ENCODE assay signal across 7 cellular contexts in the genomic region with DNA sequence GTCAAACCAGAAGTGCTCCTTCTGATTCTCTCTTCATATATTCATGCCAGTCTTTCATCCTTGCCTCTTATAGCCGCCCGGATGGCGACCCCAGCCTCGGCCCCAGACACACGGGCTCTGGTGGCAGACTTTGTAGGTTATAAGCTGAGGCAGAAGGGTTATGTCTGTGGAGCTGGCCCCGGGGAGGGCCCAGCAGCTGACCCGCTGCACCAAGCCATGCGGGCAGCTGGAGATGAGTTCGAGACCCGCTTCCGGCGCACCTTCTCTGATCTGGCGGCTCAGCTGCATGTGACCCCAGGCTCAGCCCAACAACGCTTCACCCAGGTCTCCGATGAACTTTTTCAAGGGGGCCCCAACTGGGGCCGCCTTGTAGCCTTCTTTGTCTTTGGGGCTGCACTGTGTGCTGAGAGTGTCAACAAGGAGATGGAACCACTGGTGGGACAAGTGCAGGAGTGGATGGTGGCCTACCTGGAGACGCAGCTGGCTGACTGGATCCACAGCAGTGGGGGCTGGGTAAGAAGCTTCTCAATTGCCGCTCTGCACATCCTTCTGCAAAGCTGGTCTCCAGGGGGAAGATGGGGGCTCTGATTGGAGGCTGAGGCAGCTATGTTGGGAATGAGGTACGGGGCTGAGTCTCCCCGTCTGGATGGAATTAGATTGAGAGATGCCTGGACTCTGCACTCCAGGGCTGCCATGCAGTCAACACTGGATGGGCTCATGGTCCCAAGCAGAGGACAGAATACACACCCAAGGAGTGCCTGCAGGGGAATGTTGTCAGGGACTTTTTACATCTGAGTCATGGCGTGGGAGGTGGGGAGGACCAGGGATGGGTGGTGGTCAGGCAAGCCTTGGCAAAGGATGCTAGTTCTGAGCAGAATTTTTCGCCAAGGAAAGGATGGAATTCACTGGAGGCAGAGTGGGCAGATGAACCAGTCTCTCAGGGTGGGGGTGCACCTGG. TPM values are rescaled to one million over a fixed set of nuclear protein-coding genes. Genes with fewer than 3 reads are reported as not detected.
DNase-seq lines count a peak whose midpoint lies in the region; ATAC-seq and TF ChIP-seq lines count a peak whose summit lies in the region.
"Had no signal": no experiment of that assay in that cellular context is flagged by ENCODE, and none has a peak within 500 bp of the region (broad histone marks: within the 10 kb centered on the region; RNA-seq: fewer than 3 reads in every experiment).

No MANE protein-coding gene starts in this region.

- no peak for TF ChIP-seq CTCF in activated CD8-positive, alpha-beta T cell treated with anti-CD3 and anti-CD28 coated beads for 36 hours (IDR thresholded peaks at IDR 0.05)
- TF ChIP-seq CTCF in tibial nerve (IDR thresholded peaks at IDR 0.05) = no peak

- H3K4me1 ChIP-seq in tibial nerve = peaks cover 5 to 45% (median 26%) of the 10 kb centered on the region in 4 donors

- CTCF ChIA-PET in activated CD8-positive, alpha-beta T cell treated with anti-CD3 and anti-CD28 coated beads, Interleukin-2, amount 10 ng/mL, durations not matched to agents 7 days and 5 days (lab: Charles Lee) = interaction anchor here (0.6 to 1.6 kb wide), 4 partner anchors 13 to 188 kb away, joined by 3 to 5 read pairs (median 3); a partner anchor contains a TSS
- CTCF ChIA-PET in activated CD8-positive, alpha-beta T cell treated with anti-CD3 and anti-CD28 coated beads for 36 hours (lab: Charles Lee) = interaction anchor here (2.3 kb wide), 1 partner anchor 13 kb away, joined by 7 read pairs; a partner anchor contains a TSS

- no peaks in the 10 kb centered on the region for H3K36me3 Mint-ChIP-seq in activated CD8-positive, alpha-beta T cell treated with anti-CD3 and anti-CD28 coated beads, Interleukin-2, amount 10 ng/mL, durations not matched to agents 7 days and 5 days (ENCODE audit: low read depth)
- no peaks in the 10 kb centered on the region for H3K36me3 Mint-ChIP-seq in activated CD8-positive, alpha-beta T cell treated with anti-CD3 and anti-CD28 coated beads for 36 hours (ENCODE audit: low read depth)

- POLR2A ChIA-PET in activated CD8-positive, alpha-beta T cell treated with anti-CD3 and anti-CD28 coated beads, Interleukin-2, amount 10 ng/mL, durations not matched to agents 7 days and 5 days (lab: Charles Lee) = interaction anchor here (3.1 kb wide), 1 partner anchor 13 kb away, joined by 20 read pairs; a partner anchor contains a TSS
- POLR2A ChIA-PET in activated CD8-positive, alpha-beta T cell treated with anti-CD3 and anti-CD28 coated beads for 36 hours (lab: Charles Lee) = interaction anchor here (6.4 kb wide), 1 partner anchor 14 kb away, joined by 40 read pairs; a partner anchor contains a TSS

- no peak overlapping the region for H3K4me3 Mint-ChIP-seq in activated CD8-positive, alpha-beta T cell treated with anti-CD3 and anti-CD28 coated beads, Interleukin-2, amount 10 ng/mL, durations not matched to agents 7 days and 5 days
- H3K4me3 Mint-ChIP-seq in activated CD8-positive, alpha-beta T cell treated with anti-CD3 and anti-CD28 coated beads for 36 hours = no peak overlapping the region

- H3K4me1 Mint-ChIP-seq in activated CD8-positive, alpha-beta T cell treated with anti-CD3 and anti-CD28 coated beads, Interleukin-2, amount 10 ng/mL, durations not matched to agents 7 days and 5 days (ENCODE audit: low read depth) = peaks cover 24% of the 10 kb centered on the region
- peaks cover 6% of the 10 kb centered on the region for H3K4me1 Mint-ChIP-seq in activated CD8-positive, alpha-beta T cell treated with anti-CD3 and anti-CD28 coated beads for 36 hours (ENCODE audit: low read depth)

- no peak for TF ChIP-seq EP300 in tibial nerve (IDR thresholded peaks at IDR 0.05)

- no peaks in the 10 kb centered on the region for H3K27me3 ChIP-seq in tibial nerve

- no peak for TF ChIP-seq POLR2A in tibial nerve (IDR thresholded peaks at IDR 0.05)

- no peaks in the 10 kb centered on the region for H3K9me3 Mint-ChIP-seq in activated CD8-positive, alpha-beta T cell treated with anti-CD3 and anti-CD28 coated beads, Interleukin-2, amount 10 ng/mL, durations not matched to agents 7 days and 5 days (ENCODE audit: insufficient read depth)
- no peaks in the 10 kb centered on the region for H3K9me3 Mint-ChIP-seq in activated CD8-positive, alpha-beta T cell treated with anti-CD3 and anti-CD28 coated beads for 36 hours

- H3K4me3 ChIP-seq in iPS-11a (ENCODE audit: low read depth, low read length) = peak overlapping the region; percentile 73
- H3K4me3 ChIP-seq in tibial nerve = peak overlapping the region; percentile 48 to 84 (median 60)

- H3K36me3 ChIP-seq in tibial nerve = peaks cover 0 to 49% (median 0%) of the 10 kb centered on the region in 3 donors

- intact Hi-C loops in activated CD8-positive, alpha-beta T cell treated with anti-CD3 and anti-CD28 coated beads for 36 hours (cut with micrococcal nuclease) = no loop called here

- no peaks in the 10 kb centered on the region for H3K9me3 ChIP-seq in tibial nerve

- H3K27me3 Mint-ChIP-seq in activated CD8-positive, alpha-beta T cell treated with anti-CD3 and anti-CD28 coated beads, Interleukin-2, amount 10 ng/mL, durations not matched to agents 7 days and 5 days (ENCODE audit: low read depth) = peaks cover 27% of the 10 kb centered on the region
- peaks cover 25% of the 10 kb centered on the region for H3K27me3 Mint-ChIP-seq in activated CD8-positive, alpha-beta T cell treated with anti-CD3 and anti-CD28 coated beads for 36 hours

- WGBS in tibial nerve, 2 donors = 83 to 85% methylated on average over 22 of the region's 22 CpGs

- peak overlapping the region in 2 of 4 donors; percentile 81 to 95 for H3K27ac ChIP-seq in tibial nerve

- peak overlapping the region; percentile 43 for H3K27ac Mint-ChIP-seq in activated CD8-positive, alpha-beta T cell treated with anti-CD3 and anti-CD28 coated beads, Interleukin-2, amount 10 ng/mL, durations not matched to agents 7 days and 5 days
- H3K27ac Mint-ChIP-seq in activated CD8-positive, alpha-beta T cell treated with anti-CD3 and anti-CD28 coated beads for 36 hours = no peak overlapping the region
- H3K27ac Mint-ChIP-seq: CD4-positive, CD25-positive, alpha-beta regulatory T cell had no signal

- ATAC-seq in activated CD8-positive, alpha-beta T cell treated with anti-CD3 and anti-CD28 coated beads, Interleukin-2, amount 10 ng/mL, durations not matched to agents 7 days and 5 days = no peak
- no peak for ATAC-seq in activated CD8-positive, alpha-beta T cell treated with anti-CD3 and anti-CD28 coated beads for 36 hours

- DNase-seq in activated CD8-positive, alpha-beta T cell treated with anti-CD3 and anti-CD28 coated beads, Interleukin-2, amount 10 ng/mL, durations not matched to agents 7 days and 5 days = no peak
- DNase-seq in activated CD8-positive, alpha-beta T cell treated with anti-CD3 and anti-CD28 coated beads for 36 hours = no peak
- DNase-seq in tibial nerve (ENCODE audit: low spot score in 2 of 2) (no peak), activated gamma-delta T cell (lab: John Stamatoyannopoulos, UW) (no peak)
- no peak for DNase-seq in stimulated activated CD4-positive, alpha-beta T cell treated with anti-CD3 and anti-CD28 coated beads, Interleukin-12 subunit alpha, Interleukin-12 subunit beta, amount 100 ng/mL, for 4 hours
- DNase-seq: CD4-positive, CD25-positive, alpha-beta regulatory T cell had no signal

RNA-seq across cellular contexts. Expression of a gene that starts 1.3 kb away (rescaled TPM):
- total RNA-seq in activated CD8-positive, alpha-beta T cell treated with anti-CD3 and anti-CD28 coated beads, Interleukin-2, amount 10 ng/mL, durations not matched to agents 7 days and 5 days = 1 to 10 TPM; 2.2 to 2.9 TPM
- total RNA-seq in activated CD8-positive, alpha-beta T cell treated with anti-CD3 and anti-CD28 coated beads for 36 hours = 1 to 10 TPM; 1.1 to 1.3 TPM
- total RNA-seq in tibial nerve = 10 to 100 TPM; 49.8 to 87.3 (median 56.5) TPM

RNA-seq across cellular contexts. Expression of a gene that starts 5.3 kb away (rescaled TPM):
- total RNA-seq in activated CD8-positive, alpha-beta T cell treated with anti-CD3 and anti-CD28 coated beads, Interleukin-2, amount 10 ng/mL, durations not matched to agents 7 days and 5 days = 10 to 100 TPM; 22.6 to 28.3 TPM
- 10 to 100 TPM; 43.9 to 47.9 TPM for total RNA-seq in activated CD8-positive, alpha-beta T cell treated with anti-CD3 and anti-CD28 coated beads for 36 hours
- 10 to 100 TPM; 15.0 to 29.1 (median 19.2) TPM for total RNA-seq in tibial nerve

RNA-seq across cellular contexts. Expression of a gene that starts 13.3 kb away (rescaled TPM):
- total RNA-seq in activated CD8-positive, alpha-beta T cell treated with anti-CD3 and anti-CD28 coated beads, Interleukin-2, amount 10 ng/mL, durations not matched to agents 7 days and 5 days = 100 to 1,000 TPM; 200 to 210 TPM
- 100 to 1,000 TPM; 258 to 260 TPM for total RNA-seq in activated CD8-positive, alpha-beta T cell treated with anti-CD3 and anti-CD28 coated beads for 36 hours
- 10 to 100 TPM; 52.1 to 80.8 (median 64.5) TPM for total RNA-seq in tibial nerve

RNA-seq across cellular contexts. Expression of a gene that starts 22.0 kb away (rescaled TPM):
- total RNA-seq in activated CD8-positive, alpha-beta T cell treated with anti-CD3 and anti-CD28 coated beads, Interleukin-2, amount 10 ng/mL, durations not matched to agents 7 days and 5 days = 1 to 10 TPM; 7.8 to 9.2 TPM
- 10 to 100 TPM; 10.9 to 11.8 TPM for total RNA-seq in activated CD8-positive, alpha-beta T cell treated with anti-CD3 and anti-CD28 coated beads for 36 hours
- 10 to 100 TPM in 2 of 4 donors, 1 to 10 TPM in 2; 7.5 to 35.2 (median 10.2) TPM for total RNA-seq in tibial nerve

RNA-seq across cellular contexts. Expression of a gene that starts 44.7 kb away (rescaled TPM):
- 1 to 10 TPM in 1 of 2 experiments, under 1 TPM in 1; 0.94 to 1.1 TPM for total RNA-seq in activated CD8-positive, alpha-beta T cell treated with anti-CD3 and anti-CD28 coated beads, Interleukin-2, amount 10 ng/mL, durations not matched to agents 7 days and 5 days
- total RNA-seq in activated CD8-positive, alpha-beta T cell treated with anti-CD3 and anti-CD28 coated beads for 36 hours = 1 to 10 TPM; 2.3 TPM
- 10 to 100 TPM; 55.9 to 91.0 (median 58.3) TPM for total RNA-seq in tibial nerve

Comparison
In these comparisons a context has a peak if more than half of its experiments do, and no peak if none do; other contexts are left out.
1. RNA of a gene that starts 1.3 kb away (total RNA-seq): 49.8 to 87.3 TPM in tibial nerve; 2.2 to 2.9 TPM in activated CD8-positive, alpha-beta T cell treated with anti-CD3 and anti-CD28 coated beads, Interleukin-2, amount 10 ng/mL, durations not matched to agents 7 days and 5 days and 1.1 to 1.3 TPM in activated CD8-positive, alpha-beta T cell treated with anti-CD3 and anti-CD28 coated beads for 36 hours; every median in the first group is over 10 times any median in the second.